In genomic region chr11:62008177-62008576, GRCh38 we compare ENCODE assay signal across 1 cellular context.
TF ChIP-seq lines count a peak whose summit lies in the region.

No MANE protein-coding gene starts in this region.

TF ChIP-seq in GM12878, 131 proteins besides CTCF, POLR2A, EP300 and RAD21:
- no peak for TF ChIP-seq EED (IDR thresholded peaks at IDR 0.05; ENCODE audit: low read depth)
- TF ChIP-seq IRF3 (IDR thresholded peaks at IDR 0.05) = no peak
- TF ChIP-seq NFYA (IDR thresholded peaks at IDR 0.05; ENCODE audit: borderline replicate concordance, low read depth, low read length) = no peak
- TF ChIP-seq E2F8 (IDR thresholded peaks at IDR 0.05; ENCODE audit: low read depth, partially characterized antibody) = no peak
- no peak for TF ChIP-seq YY1 (IDR thresholded peaks at IDR 0.05; ENCODE audit: low read depth, low read length)
- TF ChIP-seq USF2 (IDR thresholded peaks at IDR 0.05; ENCODE audit: borderline replicate concordance, low read depth, low read length) = no peak
- TF ChIP-seq SP1 (IDR thresholded peaks at IDR 0.05; ENCODE audit: low read depth, low read length) = no peak
- no peak for TF ChIP-seq TCF7 (IDR thresholded peaks at IDR 0.05; ENCODE audit: borderline replicate concordance)
